ENCODE assay signal across 1 cellular context in the genomic region with DNA sequence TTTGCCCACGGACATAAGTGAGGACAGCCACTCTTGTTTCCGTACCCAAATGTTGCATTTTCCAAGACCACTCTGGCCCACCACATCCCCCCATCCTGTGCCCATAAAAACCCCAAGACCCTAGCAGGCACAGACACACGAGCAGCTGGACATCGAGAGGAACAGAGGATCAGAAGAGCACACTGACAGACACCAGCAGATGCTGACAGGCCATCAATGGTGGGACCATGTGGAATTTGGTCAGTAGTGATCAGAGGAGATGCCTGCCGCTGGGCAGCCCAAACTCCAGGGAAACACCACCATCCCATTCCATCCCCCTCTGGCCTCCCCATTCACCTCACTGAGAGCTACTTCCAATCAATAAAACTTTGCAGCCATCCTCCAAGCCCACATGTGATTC.
TF ChIP-seq lines count a peak whose summit lies in the region.

No MANE protein-coding gene starts in this region.

TF ChIP-seq in WTC11, 78 proteins besides CTCF, POLR2A, EP300 and RAD21 (continued from another document):
- TF ChIP-seq, protein P1, sequence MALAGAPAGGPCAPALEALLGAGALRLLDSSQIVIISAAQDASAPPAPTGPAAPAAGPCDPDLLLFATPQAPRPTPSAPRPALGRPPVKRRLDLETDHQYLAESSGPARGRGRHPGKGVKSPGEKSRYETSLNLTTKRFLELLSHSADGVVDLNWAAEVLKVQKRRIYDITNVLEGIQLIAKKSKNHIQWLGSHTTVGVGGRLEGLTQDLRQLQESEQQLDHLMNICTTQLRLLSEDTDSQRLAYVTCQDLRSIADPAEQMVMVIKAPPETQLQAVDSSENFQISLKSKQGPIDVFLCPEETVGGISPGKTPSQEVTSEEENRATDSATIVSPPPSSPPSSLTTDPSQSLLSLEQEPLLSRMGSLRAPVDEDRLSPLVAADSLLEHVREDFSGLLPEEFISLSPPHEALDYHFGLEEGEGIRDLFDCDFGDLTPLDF (CRISPR knock-in tag; IDR thresholded peaks at IDR 0.05): no peak
- TF ChIP-seq, protein P2, sequence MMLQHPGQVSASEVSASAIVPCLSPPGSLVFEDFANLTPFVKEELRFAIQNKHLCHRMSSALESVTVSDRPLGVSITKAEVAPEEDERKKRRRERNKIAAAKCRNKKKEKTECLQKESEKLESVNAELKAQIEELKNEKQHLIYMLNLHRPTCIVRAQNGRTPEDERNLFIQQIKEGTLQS (CRISPR knock-in tag; conservative IDR thresholded peaks at IDR 0.05): no peak
